In genomic region chr1:39980555-39981313, GRCh38 we compare ENCODE assay signal across 18 cellular contexts. TPM values are rescaled to one million over a fixed set of nuclear protein-coding genes. Genes with fewer than 3 reads are reported as not detected.
DNase-seq lines count a peak whose midpoint lies in the region; ATAC-seq, FAIRE-seq and TF ChIP-seq lines count a peak whose summit lies in the region.
"Had no signal": no experiment of that assay in that cellular context is flagged by ENCODE, and none has a peak within 500 bp of the region (broad histone marks: within the 10 kb centered on the region; RNA-seq: fewer than 3 reads in every experiment).

No MANE protein-coding gene starts in this region.

- peaks cover 14% of the 10 kb centered on the region for H3K9me3 Mint-ChIP-seq in WTC11
- H3K9me3 Mint-ChIP-seq: nephron had no signal

- H3K27me3 ChIP-seq in ascending aorta = no peaks in the 10 kb centered on the region
- H3K27me3 ChIP-seq: body of pancreas, left lung had no signal

- no peak for FAIRE-seq in kidney (lab: Jason Lieb, UNC)
- FAIRE-seq: TTC549 had no signal

- peak; percentile 19 for DNase-seq in SKM-1 treated with dmso at 0.1 percent for 144 hours (lab: John Stamatoyannopoulos, UW; ENCODE audit: unreplicated experiment)
- DNase-seq in SKM-1 (lab: John Stamatoyannopoulos, UW; ENCODE audit: unreplicated experiment) = no peak
- DNase-seq in WTC11 (ENCODE audit: low spot score) = no peak
- peak; percentile 43 for DNase-seq in kidney
- DNase-seq in T-helper 2 cell = no peak
- no peak for DNase-seq in ascending aorta (ENCODE audit: low spot score in 2 of 2)
- DNase-seq in GM10266 (ENCODE audit: extremely low spot score) = no peak
- no peak for DNase-seq in OCI-M1 (lab: John Stamatoyannopoulos, UW)
- DNase-seq: activated CD8-positive, alpha-beta memory T cell treated with anti-CD3 and anti-CD28 coated beads for 24 hours; activated gamma-delta T cell; body of pancreas; effector CD8-positive, alpha-beta T cell; left lung; NCI-H1694; NCI-H526 treated with DMSO at 0.1 percent for 48 hours; substantia nigra had no signal

- peak; percentile 16; the same call in 1 of the 2 replicates for ATAC-seq in WTC11
- ATAC-seq: body of pancreas, left lung had no signal

- H3K9ac ChIP-seq in kidney (ENCODE audit: low read length in 2 of 2) = no peak overlapping the region

- intact Hi-C loops in kidney (cut with DNase I) = no loop called here
- intact Hi-C loops in ascending aorta (cut with DNase I) = no loop called here

- peaks cover 44% of the 10 kb centered on the region for H3K4me1 Mint-ChIP-seq in WTC11
- H3K4me1 Mint-ChIP-seq: nephron had no signal

- H3K36me3 Mint-ChIP-seq in WTC11 = peaks cover 7% of the 10 kb centered on the region

- H3K27me3 Mint-ChIP-seq in WTC11 (ENCODE audit: low read depth) = no peaks in the 10 kb centered on the region

- TF ChIP-seq CTCF in WTC11 (IDR thresholded peaks at IDR 0.05) (no peak), kidney (IDR thresholded peaks at IDR 0.05; ENCODE audit: borderline replicate concordance, extremely low read depth, insufficient read depth) (no peak), ascending aorta (IDR thresholded peaks at IDR 0.05) (no peak), GM10266 (IDR thresholded peaks at IDR 0.05; ENCODE audit: control insufficient read depth, insufficient read depth, low read depth, missing control alignments) (no peak)

- H3K27ac ChIP-seq in kidney (ENCODE audit: low read depth in 2 of 2, low read length in 2 of 2) (no peak overlapping the region), ascending aorta (no peak overlapping the region)
- H3K27ac ChIP-seq: body of pancreas, left lung had no signal

- CTCF ChIA-PET in WTC11 (lab: Charles Lee) = interaction anchor here (0.6 to 1.9 kb wide), 5 partner anchors 52 to 393 kb away, joined by 3 to 18 read pairs (median 7); partner anchors contain the start of gene SMAP2

- POLR2A ChIA-PET in WTC11 (lab: Charles Lee) = interaction anchor here (0.7 kb wide), 1 partner anchor 159 kb away, joined by 3 read pairs; no protein-coding TSS in a partner anchor

- H3K4me3 Mint-ChIP-seq in WTC11 = no peak overlapping the region
- H3K4me3 Mint-ChIP-seq: nephron had no signal

- no peaks in the 10 kb centered on the region for H3K9me3 ChIP-seq in kidney (ENCODE audit: control insufficient read depth in 1 of 2, low read length in 2 of 2)
- no peaks in the 10 kb centered on the region for H3K9me3 ChIP-seq in ascending aorta
- H3K9me3 ChIP-seq: body of pancreas, left lung had no signal

- H3K4me3 ChIP-seq in kidney (ENCODE audit: low read length in 2 of 2) (no peak overlapping the region), ascending aorta (no peak overlapping the region)
- H3K4me3 ChIP-seq: body of pancreas, left lung had no signal

- H3K36me3 ChIP-seq in kidney (ENCODE audit: control insufficient read depth in 1 of 2, insufficient read depth in 2 of 2, low read length in 2 of 2) = no peaks in the 10 kb centered on the region
- no peaks in the 10 kb centered on the region for H3K36me3 ChIP-seq in ascending aorta
- H3K36me3 ChIP-seq: left lung had no signal

- H3K4me1 ChIP-seq in kidney (ENCODE audit: control insufficient read depth in 1 of 2, insufficient read depth in 1 of 2, low read depth in 1 of 2, low read length in 2 of 2) (no peaks in the 10 kb centered on the region), ascending aorta (no peaks in the 10 kb centered on the region)
- H3K4me1 ChIP-seq: left lung had no signal

- H3K27ac Mint-ChIP-seq in WTC11 = no peak overlapping the region
- H3K27ac Mint-ChIP-seq: nephron had no signal

TF ChIP-seq in WTC11, 78 proteins besides CTCF, POLR2A, EP300 and RAD21:
- TF ChIP-seq CDX4 (CRISPR knock-in tag; IDR thresholded peaks at IDR 0.05; ENCODE audit: borderline replicate concordance) (no peak), USF2 (CRISPR knock-in tag; IDR thresholded peaks at IDR 0.05) (no peak), ZNF138 (CRISPR knock-in tag; conservative IDR thresholded peaks at IDR 0.05) (no peak), E2F1 (CRISPR knock-in tag; IDR thresholded peaks at IDR 0.05) (no peak), ZBTB43 (CRISPR knock-in tag; IDR thresholded peaks at IDR 0.05) (no peak), SOX15 (CRISPR knock-in tag; IDR thresholded peaks at IDR 0.05) (no peak), ERG (CRISPR knock-in tag; IDR thresholded peaks at IDR 0.05) (no peak), TEAD1 (CRISPR knock-in tag; IDR thresholded peaks at IDR 0.05) (no peak), FOXJ3 (CRISPR knock-in tag; IDR thresholded peaks at IDR 0.05; ENCODE audit: borderline replicate concordance) (no peak), SMAD3 (CRISPR knock-in tag; IDR thresholded peaks at IDR 0.05; ENCODE audit: borderline replicate concordance) (no peak), ETV6 (CRISPR knock-in tag; IDR thresholded peaks at IDR 0.05) (no peak), RORB (CRISPR knock-in tag; IDR thresholded peaks at IDR 0.05) (no peak), STAT6 (CRISPR knock-in tag; conservative IDR thresholded peaks at IDR 0.05; ENCODE audit: low read depth) (no peak), FOXK1 (CRISPR knock-in tag; IDR thresholded peaks at IDR 0.05) (no peak), JAZF1 (CRISPR knock-in tag; IDR thresholded peaks at IDR 0.05) (no peak), ZNF232 (CRISPR knock-in tag; IDR thresholded peaks at IDR 0.05) (no peak), SMAD4 (CRISPR knock-in tag; IDR thresholded peaks at IDR 0.05) (no peak)

RNA-seq across cellular contexts. Expression of gene MFSD2A, which starts 25.8 kb away (rescaled TPM):
- total RNA-seq in WTC11 (2021) (11.5 to 14.0 TPM (median 12.9 TPM) in 3 replicates), kidney (10.5 TPM), ascending aorta (0.32 TPM)
- 10.0 TPM for polyA plus RNA-seq in kidney (ENCODE audit: insufficient read depth, low read depth, low replicate concordance)

RNA-seq across cellular contexts. Expression of gene CAP1, which starts 59.8 kb away (rescaled TPM):
- total RNA-seq in WTC11 (2021) = 258 to 304 TPM (median 277 TPM) in 3 replicates
- 328 TPM for total RNA-seq in kidney
- polyA plus RNA-seq in kidney (ENCODE audit: insufficient read depth, low read depth, low replicate concordance) = 128 TPM
- 252 TPM for total RNA-seq in ascending aorta

Comparison
In these comparisons a context has a peak if more than half of its experiments do, and no peak if none do; other contexts are left out.
1. DNase-seq: peak in SKM-1 treated with dmso at 0.1 percent for 144 hours (single experiment) and kidney (single experiment); none in SKM-1 (single experiment), WTC11 (single experiment), T-helper 2 cell (0 of 5), ascending aorta (0 of 2), GM10266 (single experiment) and OCI-M1 (single experiment).